Comparison of ENCODE assay signal across 1 cellular context in genomic region chr15:68820589-68821189, GRCh38.
TF ChIP-seq lines count a peak whose summit lies in the region.

TSS of gene ANP32A (minus strand) at chr15:68820895. CDS start at chr15:68820751, 144 bp downstream.

TF ChIP-seq in GM12878, 131 proteins besides CTCF, POLR2A, EP300 and RAD21 (continued from another document):
- TF ChIP-seq ELK1 (IDR thresholded peaks at IDR 0.05; ENCODE audit: low read depth, low read length) (no peak), ATF7 (IDR thresholded peaks at IDR 0.05; ENCODE audit: low read depth) (no peak), TAF1 (IDR thresholded peaks at IDR 0.05; ENCODE audit: borderline replicate concordance, low read depth, low read length) (peak; percentile 26; the same call in 1 of the 2 replicates), ZNF384 (IDR thresholded peaks at IDR 0.05; ENCODE audit: borderline replicate concordance, low read depth, low read length) (no peak), HSF1 (IDR thresholded peaks at IDR 0.05; ENCODE audit: low read depth, low read length) (no peak), HDAC6 (IDR thresholded peaks at IDR 0.05; ENCODE audit: unreplicated experiment) (no peak), LARP7 (IDR thresholded peaks at IDR 0.05) (no peak), SRF (IDR thresholded peaks at IDR 0.05; ENCODE audit: low read depth in 2 of 2, low read length in 2 of 2) (no peak), DPF2 (IDR thresholded peaks at IDR 0.05) (peak; percentile 95), REST (IDR thresholded peaks at IDR 0.05; ENCODE audit: low read depth, low read length) (no peak), BMI1 (IDR thresholded peaks at IDR 0.05; ENCODE audit: borderline replicate concordance) (no peak), BHLHE40 (IDR thresholded peaks at IDR 0.05; ENCODE audit: borderline replicate concordance in 1 of 2, low read depth in 2 of 2, low read length in 1 of 2) (peak; percentile 22 to 28; a peak in 1 of 4 replicates)
- TF ChIP-seq, protein P1, sequence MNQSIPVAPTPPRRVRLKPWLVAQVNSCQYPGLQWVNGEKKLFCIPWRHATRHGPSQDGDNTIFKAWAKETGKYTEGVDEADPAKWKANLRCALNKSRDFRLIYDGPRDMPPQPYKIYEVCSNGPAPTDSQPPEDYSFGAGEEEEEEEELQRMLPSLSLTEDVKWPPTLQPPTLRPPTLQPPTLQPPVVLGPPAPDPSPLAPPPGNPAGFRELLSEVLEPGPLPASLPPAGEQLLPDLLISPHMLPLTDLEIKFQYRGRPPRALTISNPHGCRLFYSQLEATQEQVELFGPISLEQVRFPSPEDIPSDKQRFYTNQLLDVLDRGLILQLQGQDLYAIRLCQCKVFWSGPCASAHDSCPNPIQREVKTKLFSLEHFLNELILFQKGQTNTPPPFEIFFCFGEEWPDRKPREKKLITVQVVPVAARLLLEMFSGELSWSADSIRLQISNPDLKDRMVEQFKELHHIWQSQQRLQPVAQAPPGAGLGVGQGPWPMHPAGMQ (IDR thresholded peaks at IDR 0.05; ENCODE audit: borderline replicate concordance) = no peak
- TF ChIP-seq, protein P2, sequence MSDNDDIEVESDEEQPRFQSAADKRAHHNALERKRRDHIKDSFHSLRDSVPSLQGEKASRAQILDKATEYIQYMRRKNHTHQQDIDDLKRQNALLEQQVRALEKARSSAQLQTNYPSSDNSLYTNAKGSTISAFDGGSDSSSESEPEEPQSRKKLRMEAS (IDR thresholded peaks at IDR 0.05; ENCODE audit: low read depth, low read length) = no peak
